In genomic region chr2:6342273-6342920, GRCh38 we compare ENCODE assay signal across 24 cellular contexts.
DNase-seq lines count a peak whose midpoint lies in the region; ATAC-seq, FAIRE-seq and TF ChIP-seq lines count a peak whose summit lies in the region.
"Had no signal": no experiment of that assay in that cellular context is flagged by ENCODE, and none has a peak within 500 bp of the region (broad histone marks: within the 10 kb centered on the region; RNA-seq: fewer than 3 reads in every experiment).

No MANE protein-coding gene starts in this region.

- no peaks in the 10 kb centered on the region for H3K27me3 Mint-ChIP-seq in neural progenitor cell (ENCODE audit: insufficient read depth, low read depth)

- H3K9me3 Mint-ChIP-seq in neural progenitor cell: peaks cover 2% of the 10 kb centered on the region

- H3K9ac ChIP-seq in SU-DHL-6 (ENCODE audit: low read length) (peak overlapping the region; percentile 59), neural progenitor cell (no peak overlapping the region)
- H3K9ac ChIP-seq: SK-N-SH had no signal

- H3K4me3 ChIP-seq in SU-DHL-6 (ENCODE audit: insufficient read depth, low read length, poor library complexity, severe bottlenecking) (peak overlapping the region; percentile 56), neural progenitor cell (no peak overlapping the region)
- H3K4me3 ChIP-seq: adrenal gland, HAP-1, prostate gland had no signal

- H3K4me1 ChIP-seq in neural progenitor cell: peaks cover 5% of the 10 kb centered on the region
- H3K4me1 ChIP-seq: adrenal gland, BE2C, HAP-1, prostate gland had no signal

- DNase-seq in GM12891 (ENCODE audit: insufficient read length, low spot score): no peak
- DNase-seq in GM10248 (ENCODE audit: extremely low spot score): no peak
- DNase-seq in neural progenitor cell (ENCODE audit: low spot score): no peak
- DNase-seq in T-helper 2 cell: no peak
- DNase-seq in inferior parietal cortex (ENCODE audit: extremely low spot score): no peak
- DNase-seq: activated CD4-positive, alpha-beta T cell treated with anti-CD3 and anti-CD28 coated beads for 4 hours; activated T-cell treated with anti-CD3 and anti-CD28 coated beads, Interleukin-2, amount 50 U/mL, for 24 hours; adrenal gland; BE2C; brain microvascular endothelial cell; head of caudate nucleus; kidney glomerular epithelial cell; NCI-H1048; NCI-H1694 treated with DMSO at 0.1 percent for 48 hours; NCI-H524 treated with DMSO at 0.1 percent for 48 hours; trophoblast cell had no signal

- no peak overlapping the region for H2AFZ ChIP-seq in SU-DHL-6 (ENCODE audit: low read depth, low read length, severe bottlenecking)
- H2AFZ ChIP-seq in neural progenitor cell (replicated peaks): no peak overlapping the region

- ATAC-seq in GM19438 (IDR thresholded peaks at IDR 0.05; ENCODE audit: low read depth, unreplicated experiment): peak; percentile 45
- peak; percentile 34 for ATAC-seq in HG03025 (IDR thresholded peaks at IDR 0.05; ENCODE audit: low FRiP score, unreplicated experiment)

- H3K27ac Mint-ChIP-seq in neural progenitor cell: no peak overlapping the region
- H3K27ac Mint-ChIP-seq: activated T-cell treated with anti-CD3 and anti-CD28 coated beads, Interleukin-2, amount 50 U/mL, for 24 hours had no signal

- peaks cover 32% of the 10 kb centered on the region for H3K79me2 ChIP-seq in SU-DHL-6 (ENCODE audit: insufficient read depth, low read length)
- H3K79me2 ChIP-seq in neural progenitor cell (ENCODE audit: low read depth): no peaks in the 10 kb centered on the region

- no peaks in the 10 kb centered on the region for H3K27me3 ChIP-seq in SU-DHL-6 (ENCODE audit: low read length)
- no peaks in the 10 kb centered on the region for H3K27me3 ChIP-seq in neural progenitor cell
- H3K27me3 ChIP-seq: adrenal gland, BE2C, brain microvascular endothelial cell, neutrophil had no signal

- peak; percentile 56 for FAIRE-seq in GM12891 (lab: Jason Lieb, UNC)
- FAIRE-seq: HTR-8/SVneo had no signal

- H3K9me2 ChIP-seq in SU-DHL-6 (replicated peaks; ENCODE audit: insufficient read depth, low read length): no peaks in the 10 kb centered on the region
- H3K9me2 ChIP-seq: SK-N-SH had no signal

- H3K4me1 Mint-ChIP-seq in neural progenitor cell: peaks cover 9% of the 10 kb centered on the region

- CTCF ChIA-PET in GM10248 (lab: Yijun Ruan, JAX): interaction anchor here (1.2 to 3.3 kb wide), 2 partner anchors 9 to 23 kb away, joined by 3 to 15 read pairs; no protein-coding TSS in a partner anchor

- H3K4me3 Mint-ChIP-seq in neural progenitor cell: no peak overlapping the region
- H3K4me3 Mint-ChIP-seq: activated T-cell treated with anti-CD3 and anti-CD28 coated beads, Interleukin-2, amount 50 U/mL, for 24 hours had no signal

- H3K36me3 ChIP-seq in SU-DHL-6 (ENCODE audit: low read length) (no peaks in the 10 kb centered on the region; the same call in 1 of the 2 replicates), neural progenitor cell (no peaks in the 10 kb centered on the region)
- H3K36me3 ChIP-seq: adrenal gland, BE2C, brain microvascular endothelial cell, HAP-1, neutrophil, prostate gland had no signal

- no peak for TF ChIP-seq POLR2A in GM12891 (IDR thresholded peaks at IDR 0.05; ENCODE audit: low read depth, low read length)

- peaks cover 54% of the 10 kb centered on the region for H3F3A ChIP-seq in SU-DHL-6 (ENCODE audit: insufficient read depth)
- no peaks in the 10 kb centered on the region for H3F3A ChIP-seq in neural progenitor cell (ENCODE audit: low read depth)

- H3K36me3 Mint-ChIP-seq in neural progenitor cell: no peaks in the 10 kb centered on the region

- H3K27ac ChIP-seq in SU-DHL-6 (ENCODE audit: low read depth, low read length) (peak overlapping the region; percentile 100), neural progenitor cell (no peak overlapping the region)
- H3K27ac ChIP-seq: adrenal gland, brain microvascular endothelial cell, neutrophil, prostate gland had no signal

- POLR2A ChIA-PET in GM10248 (lab: Yijun Ruan, JAX): no interaction called here

- H3K9me3 ChIP-seq in SU-DHL-6 (ENCODE audit: insufficient read depth, low read length) (no peaks in the 10 kb centered on the region), neural progenitor cell (ENCODE audit: low read depth) (no peaks in the 10 kb centered on the region)
- H3K9me3 ChIP-seq: adrenal gland, BE2C, HAP-1, neutrophil, prostate gland, SK-N-SH had no signal

- no peaks in the 10 kb centered on the region for H4K20me1 ChIP-seq in SU-DHL-6 (ENCODE audit: low read depth, low read length)
- H4K20me1 ChIP-seq in neural progenitor cell (ENCODE audit: low read depth): no peaks in the 10 kb centered on the region

- peak overlapping the region; percentile 98 for H3K4me2 ChIP-seq in SU-DHL-6 (ENCODE audit: low read depth, low read length, poor library complexity, severe bottlenecking)
- no peak overlapping the region for H3K4me2 ChIP-seq in neural progenitor cell
- H3K4me2 ChIP-seq: SK-N-SH had no signal

- TF ChIP-seq CTCF in SU-DHL-6 (IDR thresholded peaks at IDR 0.05; ENCODE audit: insufficient read depth, low read length, poor library complexity, severe bottlenecking): no peak
- no peak for TF ChIP-seq CTCF in GM10248 (IDR thresholded peaks at IDR 0.05; ENCODE audit: control extremely low read depth, extremely low read depth, low read depth, missing control alignments)
- no peak for TF ChIP-seq CTCF in neural progenitor cell (IDR thresholded peaks at IDR 0.05)

TF ChIP-seq in GM12891, 5 proteins besides CTCF, POLR2A, EP300 and RAD21:
- TF ChIP-seq TAF1 (IDR thresholded peaks at IDR 0.05; ENCODE audit: low read depth, low read length) (no peak), SPI1 (IDR thresholded peaks at IDR 0.05; ENCODE audit: low read depth, low read length) (no peak), PAX5 (IDR thresholded peaks at IDR 0.05; ENCODE audit: insufficient read depth, low read length, severe bottlenecking) (no peak), POU2F2 (IDR thresholded peaks at IDR 0.05; ENCODE audit: low read depth, low read length) (no peak), POLR2AphosphoS5 (IDR thresholded peaks at IDR 0.05; ENCODE audit: low read depth, low read length) (no peak)
